In genomic region chr2:26847663-26848335, GRCh38 we compare ENCODE assay signal across 8 cellular contexts. TPM values are rescaled to one million over a fixed set of nuclear protein-coding genes. Genes with fewer than 3 reads are reported as not detected.
DNase-seq lines count a peak whose midpoint lies in the region; ATAC-seq and TF ChIP-seq lines count a peak whose summit lies in the region.

DPYSL5 (plus strand) TSS chr2:26848132; CDS start chr2:26898500, 50,368 bp downstream.

- peak within 1 kb of the TSS; percentile 79 for H3K9ac ChIP-seq in NT2/D1 (ENCODE audit: insufficient read length, low read depth)
- no peak within 1 kb of the TSS for H3K9ac ChIP-seq in colonic mucosa (ENCODE audit: low read depth in 2 of 2, low read length in 2 of 2)

- 0% methylated on average over 16 to 18 of the region's 82 CpGs for WGBS in lower leg skin, 2 donors

- H3K9me3 Mint-ChIP-seq in neural crest cell = no peaks in the 10 kb centered on the region

- peaks cover 40% of the 10 kb centered on the region for H3K27me3 Mint-ChIP-seq in neural crest cell (ENCODE audit: low read depth)

- intact Hi-C loops in A673 (cut with micrococcal nuclease; ENCODE audit: unreplicated experiment) = loop anchor here (2.0 kb wide), 1 partner anchor 169 kb away; no protein-coding TSS in a partner anchor
- intact Hi-C loops in colonic mucosa (cut with DNase I) = loop anchor here (2.0 to 10.0 kb wide), 2 partner anchors 95 to 167 kb away; no protein-coding TSS in a partner anchor
- intact Hi-C loops in lower leg skin (cut with DNase I; ENCODE audit: low total_unique reads) = no loop called here

- ATAC-seq in GM18909 (IDR thresholded peaks at IDR 0.05; ENCODE audit: poor library complexity, unreplicated experiment) = no peak

- H3K27ac ChIP-seq in A673 (ENCODE audit: low read depth, low read length, poor library complexity, severe bottlenecking) (peak within 1 kb of the TSS; percentile 78), colonic mucosa (no peak within 1 kb of the TSS)

- peaks cover 6% of the 10 kb centered on the region for H3K27me3 ChIP-seq in A673 (replicated peaks; ENCODE audit: insufficient read depth, low read depth, low read length, poor library complexity)
- H3K27me3 ChIP-seq in NT2/D1 (ENCODE audit: insufficient read depth, insufficient read length) = peaks cover 68% of the 10 kb centered on the region
- peaks cover 72% of the 10 kb centered on the region for H3K27me3 ChIP-seq in colonic mucosa

- peaks cover 34% of the 10 kb centered on the region for H3K4me1 Mint-ChIP-seq in neural crest cell

- peak within 1 kb of the TSS; percentile 96 for H3K4me3 Mint-ChIP-seq in neural crest cell

- no peak for TF ChIP-seq POLR2A in lower leg skin (IDR thresholded peaks at IDR 0.05)

- POLR2A ChIA-PET in A673 (lab: Charles Lee; ENCODE audit: low non-redundant PET) = no interaction called here

- H3K9me3 ChIP-seq in A673 (ENCODE audit: low read depth, low read length, poor library complexity, severe bottlenecking) = no peaks in the 10 kb centered on the region
- no peaks in the 10 kb centered on the region for H3K9me3 ChIP-seq in NT2/D1 (ENCODE audit: insufficient read depth, low read length)
- no peaks in the 10 kb centered on the region for H3K9me3 ChIP-seq in colonic mucosa

- peak within 1 kb of the TSS; percentile 97 for H3K4me3 ChIP-seq in A673 (ENCODE audit: low read depth, low read length, poor library complexity, severe bottlenecking)
- H3K4me3 ChIP-seq in NT2/D1 (ENCODE audit: insufficient read length, low read depth) = peak within 1 kb of the TSS; percentile 63
- peak within 1 kb of the TSS; percentile 19 for H3K4me3 ChIP-seq in colonic mucosa
- H3K4me3 ChIP-seq in lower leg skin (ENCODE audit: low read depth, poor library complexity, severe bottlenecking) = no peak within 1 kb of the TSS

- peak within 1 kb of the TSS; percentile 57 for H3K27ac Mint-ChIP-seq in neural crest cell (ENCODE audit: unreplicated experiment)

- H3K4me1 ChIP-seq in A673 (ENCODE audit: insufficient read depth, low read length, poor library complexity, severe bottlenecking) (peaks cover 35% of the 10 kb centered on the region), NT2/D1 (ENCODE audit: insufficient read depth, insufficient read length) (peaks cover 3% of the 10 kb centered on the region), colonic mucosa (peaks cover 23% of the 10 kb centered on the region)

- CTCF ChIA-PET in A673 (lab: Charles Lee) = interaction anchor here (3.2 kb wide), 1 partner anchor 75 kb away, joined by 47 read pairs; no protein-coding TSS in a partner anchor

- TF ChIP-seq CTCF in A673 (conservative IDR thresholded peaks at IDR 0.05; ENCODE audit: low read depth, low read length) = no peak
- no peak for TF ChIP-seq CTCF in colonic mucosa (IDR thresholded peaks at IDR 0.05)
- TF ChIP-seq CTCF in neural crest cell (conservative IDR thresholded peaks at IDR 0.05) = no peak
- no peak for TF ChIP-seq CTCF in lower leg skin (IDR thresholded peaks at IDR 0.05)

- H3K36me3 ChIP-seq in A673 (ENCODE audit: insufficient read depth, low read length, poor library complexity, severe bottlenecking) (no peaks in the 10 kb centered on the region), NT2/D1 (ENCODE audit: insufficient read depth, insufficient read length, low read length) (no peaks in the 10 kb centered on the region), colonic mucosa (no peaks in the 10 kb centered on the region)

- H3K36me3 Mint-ChIP-seq in neural crest cell (ENCODE audit: low read depth) = peaks cover 2% of the 10 kb centered on the region

- DNase-seq in A673 (ENCODE audit: low spot score) = peak; percentile 92
- peak; percentile 65 for DNase-seq in HK-2 (ENCODE audit: unreplicated experiment)
- peak; percentile 83 for DNase-seq in NT2/D1 (ENCODE audit: low read depth, low spot score)
- DNase-seq in colonic mucosa = no peak
- peak; percentile 86 for DNase-seq in neural crest cell (ENCODE audit: low read depth, low spot score)
- no peak for DNase-seq in lower leg skin (ENCODE audit: low spot score in 2 of 2)
- no peak for DNase-seq in MV-4-11 (lab: John Stamatoyannopoulos, UW)

- no TSS peak for BruUV-seq in A673 (replicated peaks; lab: Mats Ljungman, UMichigan)

RNA-seq across cellular contexts. Expression of gene DPYSL5, which starts in this region (rescaled TPM):
- 110 and 111 TPM in 2 replicates for total RNA-seq in A673 (2021)
- under 1 TPM; 0.24 to 0.35 TPM for total RNA-seq in colonic mucosa
- 201 and 203 TPM in 2 replicates for total RNA-seq in neural crest cell
- total RNA-seq in lower leg skin = not detected

Comparison
In these comparisons a context has a peak if more than half of its experiments do, and no peak if none do; other contexts are left out.
1. RNA of gene DPYSL5 (total RNA-seq): 201 to 203 TPM in neural crest cell and 110 to 111 TPM in A673; 0.24 to 0.35 TPM in colonic mucosa and not detected in lower leg skin; every median in the first group is over 10 times any median in the second.
2. DNase-seq: peak in A673 (single experiment), HK-2 (single experiment), NT2/D1 (single experiment) and neural crest cell (single experiment); none in colonic mucosa (single experiment), lower leg skin (0 of 2) and MV-4-11 (single experiment).